In the genomic region with DNA sequence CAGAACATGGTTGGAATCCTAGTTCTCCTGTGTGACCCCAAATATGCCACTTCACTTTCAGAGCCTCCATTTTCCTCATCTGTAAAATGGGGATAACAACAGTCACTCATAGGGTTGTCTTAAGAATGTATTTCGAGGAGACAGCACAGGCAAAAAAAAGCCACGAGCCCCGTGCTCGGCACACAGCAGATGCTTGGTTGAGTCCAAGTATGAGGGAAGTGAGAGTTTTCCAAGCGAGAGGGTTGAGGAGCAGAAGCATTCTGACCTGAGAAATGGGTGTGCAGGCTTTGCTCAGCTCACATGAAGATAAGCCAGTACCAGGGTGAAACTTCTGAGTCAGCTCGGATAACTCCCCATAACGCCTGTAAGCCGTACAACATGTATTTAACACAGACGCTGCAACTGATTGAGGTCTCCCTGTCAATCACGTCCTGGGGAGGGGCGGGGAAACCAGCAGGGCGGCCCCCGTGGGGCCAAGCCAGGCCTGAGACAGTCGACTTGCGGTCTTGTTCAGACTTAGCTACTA, we compare ENCODE assay signal across 18 cellular contexts. TPM values are rescaled to one million over a fixed set of nuclear protein-coding genes. Genes with fewer than 3 reads are reported as not detected.
A peak's percentile ranks its signal among the peaks of the same experiment; 100 is the strongest.
DNase-seq lines count a peak whose midpoint lies in the region; ATAC-seq and TF ChIP-seq lines count a peak whose summit lies in the region.
"Had no signal": no experiment of that assay in that cellular context is flagged by ENCODE, and none has a peak within 500 bp of the region (broad histone marks: within the 10 kb centered on the region; RNA-seq: fewer than 3 reads in every experiment).

No MANE protein-coding gene starts in this region.

- H3K36me3 ChIP-seq in SK-N-SH (replicated peaks in 1 of 2; ENCODE audit: control insufficient read depth in 1 of 2, insufficient read depth in 2 of 2, low read length in 1 of 2) (no peaks in the 10 kb centered on the region), MM.1S (replicated peaks; ENCODE audit: insufficient read depth, low read length) (no peaks in the 10 kb centered on the region), endodermal cell (ENCODE audit: control insufficient read depth, insufficient read depth, low read length) (no peaks in the 10 kb centered on the region), spleen (no peaks in the 10 kb centered on the region)
- H3K36me3 ChIP-seq: MG63, SJCRH30 had no signal

- H3K4me1 Mint-ChIP-seq in endodermal cell (peaks cover 21% of the 10 kb centered on the region), HFFc6 (ENCODE audit: low read depth) (no peaks in the 10 kb centered on the region)

- POLR2A ChIA-PET in SK-N-SH (lab: Yijun Ruan, JAX) = no interaction called here

- H3K9me2 ChIP-seq in SK-N-SH = no peaks in the 10 kb centered on the region
- H3K9me2 ChIP-seq in MM.1S (replicated peaks; ENCODE audit: insufficient read depth, low read length) = no peaks in the 10 kb centered on the region

- no peak for TF ChIP-seq POLR2A in spleen (IDR thresholded peaks at IDR 0.05)

- intact Hi-C loops in spleen (cut with DNase I; ENCODE audit: low total_unique reads) = no loop called here

- H3K4me3 ChIP-seq in SK-N-SH (ENCODE audit: low read depth in 2 of 2, low read length in 1 of 2) = no peak overlapping the region
- H3K4me3 ChIP-seq in MM.1S (ENCODE audit: low read length) = no peak overlapping the region
- no peak overlapping the region for H3K4me3 ChIP-seq in endodermal cell (ENCODE audit: low read length)
- H3K4me3 ChIP-seq in spleen = no peak overlapping the region
- H3K4me3 ChIP-seq: GM12878, MG63, SJCRH30 had no signal

- no peak overlapping the region for H3K9ac ChIP-seq in SK-N-SH
- no peak overlapping the region for H3K9ac ChIP-seq in MM.1S (ENCODE audit: low read length)
- no peak overlapping the region for H3K9ac ChIP-seq in endodermal cell (ENCODE audit: extremely low read depth, low read length, poor library complexity, severe bottlenecking)
- H3K9ac ChIP-seq: KMS-11 had no signal

- 81% methylated on average over 15 of the region's 15 CpGs for WGBS in SK-N-SH (ENCODE audit: low lambda C conversion rate)
- 62 to 71% methylated on average over 11 to 15 of the region's 15 CpGs for WGBS in endodermal cell (ENCODE audit: insufficient coverage in 1 of 2, insufficient read length in 1 of 2), 2 experiments
- 76 to 88% (median 87%) methylated on average over 15 of the region's 15 CpGs for WGBS in spleen, 5 donors

- H3K27ac ChIP-seq in SK-N-SH (ENCODE audit: low read depth in 2 of 2, low read length in 1 of 2) = no peak overlapping the region
- H3K27ac ChIP-seq in MM.1S (ENCODE audit: low read length) = no peak overlapping the region
- no peak overlapping the region for H3K27ac ChIP-seq in endodermal cell (ENCODE audit: low read depth, low read length)
- no peak overlapping the region for H3K27ac ChIP-seq in spleen
- H3K27ac ChIP-seq: C4-2B, HL-60, KMS-11, SJCRH30 had no signal

- H3K27ac Mint-ChIP-seq in endodermal cell = no peak overlapping the region
- H3K27ac Mint-ChIP-seq in HFFc6 = no peak overlapping the region

- H3K4me2 ChIP-seq in SK-N-SH = no peak overlapping the region
- no peak overlapping the region for H3K4me2 ChIP-seq in MM.1S (ENCODE audit: low read depth, low read length)
- H3K4me2 ChIP-seq: KMS-11 had no signal

- CTCF ChIA-PET in SK-N-SH (lab: Yijun Ruan, JAX) = interaction anchor here (0.7 to 1.8 kb wide), 5 partner anchors 9 to 487 kb away, joined by 3 to 5 read pairs (median 3); a partner anchor contains a TSS

- ATAC-seq in SK-N-SH treated with all-trans-retinoic acid at 6 μM for 48 hours = no peak
- ATAC-seq: GM12878 had no signal

- TF ChIP-seq EP300 in SK-N-SH (IDR thresholded peaks at IDR 0.05; ENCODE audit: borderline replicate concordance in 1 of 2, low read depth in 1 of 2, low read length in 1 of 2) = no peak

- H4K20me1 ChIP-seq in SK-N-SH (ENCODE audit: insufficient read depth) (no peaks in the 10 kb centered on the region), MM.1S (ENCODE audit: insufficient read depth, low read length) (no peaks in the 10 kb centered on the region)

- TF ChIP-seq RAD21 in SK-N-SH (IDR thresholded peaks at IDR 0.05; ENCODE audit: low read length) = no peak

- H3K4me1 ChIP-seq in SK-N-SH (ENCODE audit: control insufficient read depth in 1 of 2, insufficient read depth in 2 of 2, low read depth in 1 of 2, low read length in 1 of 2) (no peaks in the 10 kb centered on the region), MM.1S (ENCODE audit: low read length) (no peaks in the 10 kb centered on the region), endodermal cell (ENCODE audit: control insufficient read depth, insufficient read depth, low read length) (peaks cover 9% of the 10 kb centered on the region), spleen (no peaks in the 10 kb centered on the region)

- H3K79me2 ChIP-seq in SK-N-SH (ENCODE audit: insufficient read depth) = no peaks in the 10 kb centered on the region
- H3K79me2 ChIP-seq in MM.1S (ENCODE audit: low read length) = no peaks in the 10 kb centered on the region

- H3K9me3 ChIP-seq in SK-N-SH (no peaks in the 10 kb centered on the region), MM.1S (replicated peaks; ENCODE audit: insufficient read depth, low read length) (no peaks in the 10 kb centered on the region), endodermal cell (ENCODE audit: control insufficient read depth, low read length) (no peaks in the 10 kb centered on the region), spleen (no peaks in the 10 kb centered on the region)
- H3K9me3 ChIP-seq: MG63, SJCRH30 had no signal

- no peaks in the 10 kb centered on the region for H3K36me3 Mint-ChIP-seq in endodermal cell (ENCODE audit: low read depth)
- H3K36me3 Mint-ChIP-seq in HFFc6 (ENCODE audit: low read depth) = no peaks in the 10 kb centered on the region

- peaks cover 32% of the 10 kb centered on the region for H3K27me3 Mint-ChIP-seq in endodermal cell (ENCODE audit: insufficient read depth)
- peaks cover 8% of the 10 kb centered on the region for H3K27me3 Mint-ChIP-seq in HFFc6 (ENCODE audit: insufficient read depth)

- H2AFZ ChIP-seq in SK-N-SH (ENCODE audit: low read depth) = no peak overlapping the region
- H2AFZ ChIP-seq in MM.1S (ENCODE audit: low read length) = no peak overlapping the region

- no peak overlapping the region for H3K4me3 Mint-ChIP-seq in endodermal cell
- no peak overlapping the region for H3K4me3 Mint-ChIP-seq in HFFc6

- H3K27me3 ChIP-seq in SK-N-SH (ENCODE audit: insufficient read depth) = no peaks in the 10 kb centered on the region
- H3K27me3 ChIP-seq in MM.1S (replicated peaks; ENCODE audit: insufficient read depth, low read length) = no peaks in the 10 kb centered on the region
- H3K27me3 ChIP-seq in endodermal cell (ENCODE audit: control insufficient read depth, insufficient read depth, low read length, poor library complexity, severe bottlenecking) = no peaks in the 10 kb centered on the region
- peaks cover 0 to 5% (median 0%) of the 10 kb centered on the region in 7 donors for H3K27me3 ChIP-seq in spleen (replicated peaks in 1 of 7)
- H3K27me3 ChIP-seq: MG63, SJCRH30 had no signal

- TF ChIP-seq CTCF in SK-N-SH (IDR thresholded peaks at IDR 0.05) (no peak), MM.1S (IDR thresholded peaks at IDR 0.05; ENCODE audit: low read length) (no peak), endodermal cell (conservative IDR thresholded peaks at IDR 0.05) (no peak), spleen (IDR thresholded peaks at IDR 0.05 in 8 of 11, conservative IDR thresholded peaks at IDR 0.05 in 3 of 11) (no peak), HFFc6 (IDR thresholded peaks at IDR 0.05) (no peak)

- no peaks in the 10 kb centered on the region for H3K9me3 Mint-ChIP-seq in endodermal cell
- H3K9me3 Mint-ChIP-seq in HFFc6 = no peaks in the 10 kb centered on the region

- DNase-seq in SK-N-SH = peak; percentile 30
- DNase-seq in MM.1S = peak; percentile 28
- DNase-seq in endodermal cell = peak; percentile 62
- peak; percentile 41 for DNase-seq in spleen
- DNase-seq in effector CD8-positive, alpha-beta T cell (lab: John Stamatoyannopoulos, UW) = no peak
- DNase-seq in HFFc6 = no peak
- no peak for DNase-seq in hippocampal formation (lab: John Stamatoyannopoulos, UW)
- DNase-seq: 8988T, MG63, NCI-H1105 treated with DMSO at 0.1 percent for 48 hours, NCI-H187, NCI-H446 treated with DMSO at 0.1 percent for 48 hours had no signal

- H3F3A ChIP-seq in SK-N-SH (replicated peaks; ENCODE audit: insufficient read depth) = no peaks in the 10 kb centered on the region
- H3F3A ChIP-seq in MM.1S (ENCODE audit: insufficient read depth, low read length) = no peaks in the 10 kb centered on the region

TF ChIP-seq in SK-N-SH, 30 proteins besides CTCF, POLR2A, EP300 and RAD21 (continues in another document):
- no peak for TF ChIP-seq FOSL2 (IDR thresholded peaks at IDR 0.05; ENCODE audit: borderline replicate concordance, low read depth)
- TF ChIP-seq, protein P1, sequence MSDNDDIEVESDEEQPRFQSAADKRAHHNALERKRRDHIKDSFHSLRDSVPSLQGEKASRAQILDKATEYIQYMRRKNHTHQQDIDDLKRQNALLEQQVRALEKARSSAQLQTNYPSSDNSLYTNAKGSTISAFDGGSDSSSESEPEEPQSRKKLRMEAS (IDR thresholded peaks at IDR 0.05; ENCODE audit: low read depth) = no peak
- no peak for TF ChIP-seq TEAD4 (IDR thresholded peaks at IDR 0.05; ENCODE audit: borderline replicate concordance, insufficient read depth)
- TF ChIP-seq RXRA (IDR thresholded peaks at IDR 0.05; ENCODE audit: borderline replicate concordance, low read depth) = no peak

TF ChIP-seq in SK-N-SH treated with all-trans-retinoic acid at 6 μM for 48 hours, 23 proteins besides CTCF, POLR2A, EP300 and RAD21 (continues in another document):
- no peak for TF ChIP-seq ZFP3 (CRISPR knock-in tag; IDR thresholded peaks at IDR 0.05)
- TF ChIP-seq CSDC2 (CRISPR knock-in tag; IDR thresholded peaks at IDR 0.05) = no peak
- no peak for TF ChIP-seq SNAI2 (CRISPR knock-in tag; IDR thresholded peaks at IDR 0.05)
- no peak for TF ChIP-seq ZNF565 (CRISPR knock-in tag; conservative IDR thresholded peaks at IDR 0.05; ENCODE audit: low read depth)
- TF ChIP-seq TCF4 (CRISPR knock-in tag; IDR thresholded peaks at IDR 0.05; ENCODE audit: borderline replicate concordance) = no peak
- no peak for TF ChIP-seq ZC3H10 (CRISPR knock-in tag; IDR thresholded peaks at IDR 0.05)
- TF ChIP-seq RARB (CRISPR knock-in tag; IDR thresholded peaks at IDR 0.05) = no peak

RNA-seq across cellular contexts. Expression of a gene that starts 23.0 kb away (rescaled TPM):
- polyA plus RNA-seq in SK-N-SH (2012; rRNA removed) = 253 and 273 TPM in 2 replicates
- 286 and 365 TPM in 2 replicates for polyA plus RNA-seq in SK-N-SH (2012; cell fraction: cytosol; rRNA removed)
- polyA plus RNA-seq in SK-N-SH (2012; cell fraction: nucleus; rRNA removed) = 192 and 200 TPM in 2 replicates
- total RNA-seq in endodermal cell = 100 to 1,000 TPM; 108 to 152 TPM
- polyA plus RNA-seq in endodermal cell (2013, experiment 1 of 2) = 336 TPM
- 282 TPM for polyA plus RNA-seq in endodermal cell (2013, experiment 2 of 2)
- 10 to 100 TPM; 28.9 to 84.3 (median 62.8) TPM for total RNA-seq in spleen
- polyA plus RNA-seq in spleen = 10 to 100 TPM; 38.0 to 78.1 (median 65.3) TPM
- 100 to 1,000 TPM; 116 to 155 (median 143) TPM for total RNA-seq in HFFc6 (2021; fragmentation: NEBNext Ultra II Directional; extraction: Animal tissue kit (Norgen Biotek cat#: 25700))

Comparison
In these comparisons a context has a peak if more than half of its experiments do, and no peak if none do; other contexts are left out.
1. DNase-seq: peak in SK-N-SH (single experiment), MM.1S (single experiment), endodermal cell (single experiment) and spleen (single experiment); none in effector CD8-positive, alpha-beta T cell (single experiment), HFFc6 (single experiment) and hippocampal formation (0 of 2).